ENCODE assay signal across 22 cellular contexts in the genomic region with DNA sequence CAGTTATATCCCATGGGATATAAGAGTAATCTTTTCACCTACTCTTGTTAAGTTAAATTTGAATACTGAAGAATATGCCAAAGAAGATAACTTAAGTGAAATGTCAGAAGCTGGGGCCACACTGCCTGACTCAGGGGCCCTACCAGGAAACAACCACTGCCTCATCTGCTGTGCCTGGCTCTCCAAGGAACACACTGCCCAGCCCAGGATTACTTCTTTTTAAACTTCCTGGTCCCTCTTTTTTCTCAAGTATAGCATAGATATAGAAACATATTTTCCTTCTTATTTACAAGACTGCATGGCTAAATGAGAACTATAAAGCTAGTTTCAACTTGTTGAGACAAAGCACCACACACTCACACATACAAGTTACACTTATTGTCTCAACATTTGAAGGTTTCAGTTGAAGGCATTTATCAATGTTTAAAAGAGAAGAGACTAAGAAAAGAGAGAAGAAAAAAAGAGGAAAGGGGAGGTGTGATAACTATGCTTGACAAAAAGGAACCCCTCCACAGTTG.
"Had no signal": no experiment of that assay in that cellular context is flagged by ENCODE, and none has a peak within 500 bp of the region (broad histone marks: within the 10 kb centered on the region; RNA-seq: fewer than 3 reads in every experiment).

No MANE protein-coding gene starts in this region.

- ATAC-seq: activated naive CD8-positive, alpha-beta T cell treated with anti-CD3 and anti-CD28 coated beads, Interleukin-2, amount 50 U/mL, for 24 hours; gastrocnemius medialis; left lobe of liver; lower lobe of right lung; natural killer cell had no signal

- H3K36me3 ChIP-seq: esophagus muscularis mucosa, gastrocnemius medialis, lower lobe of right lung, sigmoid colon, tibial artery had no signal

- H3K27ac Mint-ChIP-seq: activated CD4-positive, alpha-beta memory T cell treated with anti-CD3 and anti-CD28 coated beads for 36 hours; activated naive CD8-positive, alpha-beta T cell treated with anti-CD3 and anti-CD28 coated beads, Interleukin-2, amount 50 U/mL, for 24 hours; activated T-helper 1 cell treated with anti-CD3 and anti-CD28 coated beads, Interleukin-12 subunit alpha, Interleukin-12 subunit beta, Interleukin-2, Interleukin-4 antibody, amounts not matched to agents 30 ng/mL and 10 ng/mL and 1 ng/mL, durations not matched to agents 14 hours and 24 hours and 36 hours; dendritic cell treated with granulocyte-macrophage colony-stimulating factor and Interleukin-4, amounts not matched to agents 40 ng/mL and 50 ng/mL, for 4 days; natural killer cell; progenitor cell of endocrine pancreas; T-helper 1 cell treated with Interleukin-12 subunit alpha and Interleukin-12 subunit beta and Interleukin-4 antibody, amounts not matched to agents 30 μg/mL and 1 μg/mL, for 36 hours had no signal

- H3K27ac ChIP-seq: esophagus muscularis mucosa, gastrocnemius medialis, lower lobe of right lung, sigmoid colon, tibial artery had no signal

- H3K4me1 ChIP-seq: esophagus muscularis mucosa, gastrocnemius medialis, sigmoid colon, tibial artery had no signal

- H3K4me3 Mint-ChIP-seq: activated CD4-positive, alpha-beta memory T cell treated with anti-CD3 and anti-CD28 coated beads for 36 hours; activated naive CD8-positive, alpha-beta T cell treated with anti-CD3 and anti-CD28 coated beads, Interleukin-2, amount 50 U/mL, for 24 hours; activated T-helper 1 cell treated with anti-CD3 and anti-CD28 coated beads, Interleukin-12 subunit alpha, Interleukin-12 subunit beta, Interleukin-2, Interleukin-4 antibody, amounts not matched to agents 30 ng/mL and 10 ng/mL and 1 ng/mL, durations not matched to agents 14 hours and 24 hours and 36 hours; dendritic cell treated with granulocyte-macrophage colony-stimulating factor and Interleukin-4, amounts not matched to agents 40 ng/mL and 50 ng/mL, for 4 days; natural killer cell; T-helper 1 cell treated with Interleukin-12 subunit alpha and Interleukin-12 subunit beta and Interleukin-4 antibody, amounts not matched to agents 30 μg/mL and 1 μg/mL, for 36 hours had no signal

- H3K27me3 ChIP-seq: esophagus muscularis mucosa, gastrocnemius medialis, sigmoid colon, tibial artery had no signal

- DNase-seq: activated CD4-positive, alpha-beta memory T cell treated with anti-CD3 and anti-CD28 coated beads for 36 hours; activated CD4-positive, alpha-beta T cell treated with anti-CD3 and anti-CD28 coated beads for 48 hours; activated CD4-positive, CD25-positive, alpha-beta regulatory T cell; activated gamma-delta T cell; activated naive CD4-positive, alpha-beta T cell treated with anti-CD3 and anti-CD28 coated beads, Interleukin-2, amount 50 U/mL, for 16 hours; activated naive CD8-positive, alpha-beta T cell treated with anti-CD3 and anti-CD28 coated beads, Interleukin-2, amount 50 U/mL, for 24 hours; effector CD4-positive, alpha-beta T cell; gastrocnemius medialis; head of caudate nucleus; kidney; lower lobe of right lung; natural killer cell; sigmoid colon; stimulated activated CD4-positive, alpha-beta T cell treated with anti-CD3 and anti-CD28 coated beads, Interleukin-4, amount 100 ng/mL, for 24 hours; stimulated activated naive CD4-positive, alpha-beta T cell treated with Interleukin-2 at 50 U/mL for 16 hours; tibial artery had no signal

- H3K36me3 Mint-ChIP-seq: activated CD4-positive, alpha-beta memory T cell treated with anti-CD3 and anti-CD28 coated beads for 36 hours; natural killer cell had no signal

- H3K4me3 ChIP-seq: esophagus muscularis mucosa, gastrocnemius medialis, lower lobe of right lung, sigmoid colon, tibial artery had no signal

- H3K27me3 Mint-ChIP-seq: activated naive CD8-positive, alpha-beta T cell treated with anti-CD3 and anti-CD28 coated beads, Interleukin-2, amount 50 U/mL, for 24 hours; dendritic cell treated with granulocyte-macrophage colony-stimulating factor and Interleukin-4, amounts not matched to agents 40 ng/mL and 50 ng/mL, for 4 days; progenitor cell of endocrine pancreas had no signal

- H3K9me3 ChIP-seq: esophagus muscularis mucosa, gastrocnemius medialis, lower lobe of right lung, sigmoid colon, tibial artery had no signal

- H3K9me3 Mint-ChIP-seq: activated CD4-positive, alpha-beta memory T cell treated with anti-CD3 and anti-CD28 coated beads for 36 hours; activated naive CD8-positive, alpha-beta T cell treated with anti-CD3 and anti-CD28 coated beads, Interleukin-2, amount 50 U/mL, for 24 hours; activated T-helper 1 cell treated with anti-CD3 and anti-CD28 coated beads, Interleukin-12 subunit alpha, Interleukin-12 subunit beta, Interleukin-2, Interleukin-4 antibody, amounts not matched to agents 30 ng/mL and 10 ng/mL and 1 ng/mL, durations not matched to agents 14 hours and 24 hours and 36 hours; dendritic cell treated with granulocyte-macrophage colony-stimulating factor and Interleukin-4, amounts not matched to agents 40 ng/mL and 50 ng/mL, for 4 days; natural killer cell; T-helper 1 cell treated with Interleukin-12 subunit alpha and Interleukin-12 subunit beta and Interleukin-4 antibody, amounts not matched to agents 30 μg/mL and 1 μg/mL, for 36 hours had no signal
